In genomic region chr17:5133961-5134360, GRCh38 we compare ENCODE assay signal across 2 cellular contexts. TPM values are rescaled to one million over a fixed set of nuclear protein-coding genes. Genes with fewer than 3 reads are reported as not detected.
"Had no signal": no experiment of that assay in that cellular context is flagged by ENCODE, and none has a peak within 500 bp of the region (broad histone marks: within the 10 kb centered on the region; RNA-seq: fewer than 3 reads in every experiment).

No MANE protein-coding gene starts in this region.

RNA-seq across cellular contexts. Expression of gene USP6, which starts 18.1 kb away (rescaled TPM):
- total RNA-seq: pulmonary artery endothelial cell, smooth muscle cell had no signal
